Comparison of ENCODE assay signal across 8 cellular contexts in genomic region chr4:182806259-182807252, GRCh38.
A peak's percentile ranks its signal among the peaks of the same experiment; 100 is the strongest.
DNase-seq lines count a peak whose midpoint lies in the region; ATAC-seq and TF ChIP-seq lines count a peak whose summit lies in the region.

No MANE protein-coding gene starts in this region.

- H3K9me3 ChIP-seq in colonic mucosa: no peaks in the 10 kb centered on the region

- H3K36me3 ChIP-seq in colonic mucosa: no peaks in the 10 kb centered on the region

- intact Hi-C loops in colonic mucosa (cut with DNase I): loop anchor here (5.0 to 10.0 kb wide), 2 partner anchors 329 to 458 kb away; no protein-coding TSS in a partner anchor

- peak; percentile 68 for TF ChIP-seq CTCF in colonic mucosa (IDR thresholded peaks at IDR 0.05)

- peak; percentile 72 for ATAC-seq in HG02759 (IDR thresholded peaks at IDR 0.05; ENCODE audit: unreplicated experiment)

- peak overlapping the region; percentile 2 to 34 for H3K9ac ChIP-seq in colonic mucosa (ENCODE audit: low read depth in 2 of 2, low read length in 2 of 2)

- no peak overlapping the region for H3K27ac ChIP-seq in colonic mucosa

- DNase-seq in NCI-H2227 (lab: John Stamatoyannopoulos, UW; ENCODE audit: unreplicated experiment): peak; percentile 16
- no peak for DNase-seq in NCI-H2227 treated with DMSO at 0.1 percent for 48 hours (lab: John Stamatoyannopoulos, UW)
- peak; percentile 9 for DNase-seq in NCI-H1694 (lab: John Stamatoyannopoulos, UW)
- peak; percentile 42 for DNase-seq in activated CD4-positive, alpha-beta T cell treated with anti-CD3 and anti-CD28 coated beads for 1 hour
- DNase-seq in colonic mucosa: peak; percentile 74
- DNase-seq in left kidney (ENCODE audit: low read depth, low spot score): peak; percentile 93
- DNase-seq in stimulated activated CD4-positive, alpha-beta T cell treated with anti-CD3 and anti-CD28 coated beads, Interleukin-1b, Interleukin-23, amount 100 ng/mL, for 4 hours (ENCODE audit: low read depth in 2 of 2): peak; percentile 39 to 62

- H3K27me3 ChIP-seq in colonic mucosa: no peaks in the 10 kb centered on the region

- no peaks in the 10 kb centered on the region for H3K4me1 ChIP-seq in colonic mucosa

- H3K4me3 ChIP-seq in colonic mucosa: peak overlapping the region; percentile 23
